ENCODE assay signal across 16 cellular contexts in the genomic region with DNA sequence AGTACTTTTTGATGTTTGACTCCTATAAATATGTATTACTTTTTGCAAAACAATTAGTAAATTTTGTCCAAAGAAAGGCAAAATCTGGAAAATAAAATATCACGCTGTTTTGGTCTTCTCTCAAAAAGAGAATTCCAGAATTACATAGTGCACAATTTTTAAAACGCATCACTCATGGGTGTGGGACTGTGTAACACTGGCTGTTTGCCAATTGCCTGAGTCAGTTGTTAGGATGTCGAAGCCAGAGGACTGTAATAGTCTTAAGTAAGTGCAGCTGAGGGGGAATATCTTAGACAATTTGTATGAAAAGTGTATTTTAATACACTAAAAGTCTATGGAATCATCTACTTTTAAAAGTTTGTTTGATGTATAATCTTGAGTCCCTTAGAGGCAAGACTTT. TPM values are rescaled to one million over a fixed set of nuclear protein-coding genes. Genes with fewer than 3 reads are reported as not detected.
DNase-seq lines count a peak whose midpoint lies in the region; ATAC-seq and TF ChIP-seq lines count a peak whose summit lies in the region.
"Had no signal": no experiment of that assay in that cellular context is flagged by ENCODE, and none has a peak within 500 bp of the region (broad histone marks: within the 10 kb centered on the region; RNA-seq: fewer than 3 reads in every experiment).

No MANE protein-coding gene starts in this region.

- ATAC-seq in GM21786 (IDR thresholded peaks at IDR 0.05; ENCODE audit: unreplicated experiment), result no peak
- ATAC-seq in left lung, result no peak
- ATAC-seq: left lobe of liver had no signal

- H3K9me3 ChIP-seq in breast epithelium, result no peaks in the 10 kb centered on the region
- no peaks in the 10 kb centered on the region for H3K9me3 ChIP-seq in left lung
- H3K9me3 ChIP-seq: thoracic aorta had no signal

- H3K36me3 ChIP-seq in breast epithelium (no peaks in the 10 kb centered on the region), left lung (no peaks in the 10 kb centered on the region)
- H3K36me3 ChIP-seq: thoracic aorta had no signal

- no peaks in the 10 kb centered on the region for H3K27me3 Mint-ChIP-seq in MCF 10A (ENCODE audit: insufficient read depth, unreplicated experiment)
- H3K27me3 Mint-ChIP-seq: progenitor cell of endocrine pancreas had no signal

- TF ChIP-seq CTCF in MCF 10A (IDR thresholded peaks at IDR 0.05; ENCODE audit: unreplicated experiment) (no peak), breast epithelium (IDR thresholded peaks at IDR 0.05) (no peak), RWPE1 (conservative IDR thresholded peaks at IDR 0.05; ENCODE audit: low read depth) (no peak), fibroblast of mammary gland (conservative IDR thresholded peaks at IDR 0.05; ENCODE audit: control insufficient read depth, insufficient read depth, low read depth, low read length) (no peak), left lung (IDR thresholded peaks at IDR 0.05) (no peak)

- no peak for TF ChIP-seq POLR2A in breast epithelium (IDR thresholded peaks at IDR 0.05)

- no peaks in the 10 kb centered on the region for H3K36me3 Mint-ChIP-seq in MCF 10A (ENCODE audit: insufficient read depth, unreplicated experiment)

- CTCF ChIA-PET in MCF 10A (lab: Yijun Ruan, JAX), result no interaction called here
- CTCF ChIA-PET in RWPE1 (lab: Yijun Ruan, JAX), result interaction anchor here (0.6 kb wide), 1 partner anchor 694 kb away, joined by 3 read pairs; no protein-coding TSS in a partner anchor

- H3K4me3 ChIP-seq in breast epithelium, result no peak overlapping the region
- no peak overlapping the region for H3K4me3 ChIP-seq in fibroblast of mammary gland (ENCODE audit: control insufficient read depth, low read depth, low read length)
- H3K4me3 ChIP-seq in left lung, result no peak overlapping the region
- H3K4me3 ChIP-seq: thoracic aorta had no signal

- BruUV-seq in MCF 10A (replicated peaks; lab: Mats Ljungman, UMichigan), result no TSS peak

- DNase-seq in MCF 10A (ENCODE audit: unreplicated experiment), result peak; percentile 85
- no peak for DNase-seq in breast epithelium (ENCODE audit: low spot score in 2 of 2)
- peak; percentile 73 for DNase-seq in RWPE1 (ENCODE audit: low spot score)
- DNase-seq in fibroblast of mammary gland (ENCODE audit: low read depth), result peak; percentile 90
- no peak for DNase-seq in left lung
- DNase-seq in HK-2 (ENCODE audit: unreplicated experiment), result no peak
- DNase-seq in NK-92 treated with Interleukin-12 subunit alpha and Interleukin-12 subunit beta, amount 100 ng/mL, for 24 hours (lab: John Stamatoyannopoulos, UW), result no peak
- DNase-seq: activated CD4-positive, alpha-beta T cell treated with anti-CD3 and anti-CD28 coated beads, Interleukin-2, amount 50 U/mL, for 1 hour; effector CD4-positive, alpha-beta T cell; NCI-H187; NCI-H526 treated with DMSO at 0.1 percent for 48 hours; Right ventricle myocardium superior had no signal

- no peaks in the 10 kb centered on the region for H3K9me3 Mint-ChIP-seq in MCF 10A (ENCODE audit: unreplicated experiment)

- H3K4me3 Mint-ChIP-seq in MCF 10A (ENCODE audit: unreplicated experiment), result no peak overlapping the region

- no peaks in the 10 kb centered on the region for H3K4me1 Mint-ChIP-seq in MCF 10A (ENCODE audit: insufficient read depth, unreplicated experiment)

- POLR2A ChIA-PET in MCF 10A (lab: Yijun Ruan, JAX), result interaction anchor here (1.2 kb wide), 1 partner anchor 346 kb away, joined by 3 read pairs; no protein-coding TSS in a partner anchor
- POLR2A ChIA-PET in RWPE1 (lab: Yijun Ruan, JAX; ENCODE audit: low non-redundant PET), result no interaction called here

- H3K27ac Mint-ChIP-seq in MCF 10A (ENCODE audit: low read depth, unreplicated experiment), result no peak overlapping the region
- H3K27ac Mint-ChIP-seq: progenitor cell of endocrine pancreas had no signal

- H3K27me3 ChIP-seq in breast epithelium, result no peaks in the 10 kb centered on the region
- H3K27me3 ChIP-seq in left lung, result no peaks in the 10 kb centered on the region

- intact Hi-C loops in MCF 10A (cut with micrococcal nuclease), result no loop called here
- intact Hi-C loops in breast epithelium (cut with DNase I; ENCODE audit: low total_unique reads), result no loop called here
- intact Hi-C loops in left lung (cut with DNase I), result no loop called here

- H3K27ac ChIP-seq in breast epithelium, result no peak overlapping the region
- H3K27ac ChIP-seq in RWPE1, result no peak overlapping the region
- H3K27ac ChIP-seq in left lung, result no peak overlapping the region
- H3K27ac ChIP-seq: thoracic aorta had no signal

- H3K4me1 ChIP-seq in breast epithelium (no peaks in the 10 kb centered on the region), left lung (no peaks in the 10 kb centered on the region)

RNA-seq across cellular contexts. Expression of a gene that starts 24.1 kb away (rescaled TPM):
- total RNA-seq in MCF 10A (2022), result 1.9 and 2.0 TPM in 2 replicates
- total RNA-seq in breast epithelium, result 10 to 100 TPM; 12.8 to 44.2 (median 18.6) TPM
- 10 to 100 TPM; 17.7 to 41.0 TPM for total RNA-seq in left lung

Comparison
In these comparisons a context has a peak if more than half of its experiments do, and no peak if none do; other contexts are left out.
1. DNase-seq: peak in MCF 10A (single experiment), RWPE1 (single experiment) and fibroblast of mammary gland (single experiment); none in breast epithelium (0 of 2), left lung (0 of 2), HK-2 (single experiment) and NK-92 treated with Interleukin-12 subunit alpha and Interleukin-12 subunit beta, amount 100 ng/mL, for 24 hours (single experiment).